15 cellular contexts compared by ENCODE assay signal in the genomic region with DNA sequence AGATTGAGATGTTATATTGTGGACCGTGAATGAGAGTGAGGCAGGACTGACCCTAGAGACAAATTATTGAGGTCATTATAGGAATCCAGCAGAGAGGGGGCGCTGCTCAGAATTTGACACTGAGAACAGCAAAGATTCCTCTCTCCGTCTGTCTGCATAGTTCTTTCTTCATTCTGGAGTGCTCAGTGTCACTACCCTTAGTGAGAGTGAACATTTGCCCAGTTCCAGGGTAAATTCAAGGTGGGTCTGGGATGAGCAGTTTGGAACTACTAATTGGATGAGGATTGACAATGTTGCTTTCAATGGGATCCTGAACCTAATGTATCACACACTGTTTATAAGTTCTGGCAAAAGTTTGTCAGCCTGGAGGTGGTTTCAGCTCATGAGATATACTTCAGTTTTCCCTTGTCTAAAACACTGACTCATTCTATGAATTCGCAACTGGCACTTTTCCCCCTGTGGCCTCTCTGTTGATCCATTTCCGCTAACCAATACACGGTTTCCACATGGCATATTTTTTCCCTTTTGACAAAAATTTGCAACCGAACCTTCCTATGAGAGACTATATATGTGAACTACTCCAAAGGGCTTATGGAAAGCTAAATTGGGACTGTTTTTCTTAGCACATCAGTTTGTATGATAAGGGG.
DNase-seq lines count a peak whose midpoint lies in the region; ATAC-seq, FAIRE-seq and TF ChIP-seq lines count a peak whose summit lies in the region.
"Had no signal": no experiment of that assay in that cellular context is flagged by ENCODE, and none has a peak within 500 bp of the region (broad histone marks: within the 10 kb centered on the region; RNA-seq: fewer than 3 reads in every experiment).

No MANE protein-coding gene starts in this region.

- no peak for TF ChIP-seq POLR2A in Peyer's patch (IDR thresholded peaks at IDR 0.05)

- H3K4me3 ChIP-seq in BE2C (ENCODE audit: low read depth, low read length) (no peak overlapping the region), bronchial epithelial cell (ENCODE audit: low read depth, low read length) (no peak overlapping the region), Peyer's patch (no peak overlapping the region)
- H3K4me3 ChIP-seq: ascending aorta, mucosa of descending colon had no signal

- H3K9me3 ChIP-seq in BE2C = no peaks in the 10 kb centered on the region; the same call in 1 of the 2 replicates
- H3K9me3 ChIP-seq in Peyer's patch = no peaks in the 10 kb centered on the region
- H3K9me3 ChIP-seq: ascending aorta, mucosa of descending colon had no signal

- no peak for ATAC-seq in HG02610 (IDR thresholded peaks at IDR 0.05; ENCODE audit: unreplicated experiment)
- ATAC-seq: mucosa of descending colon had no signal

- no peak overlapping the region for H3K27ac ChIP-seq in Peyer's patch
- H3K27ac ChIP-seq: ascending aorta had no signal

- no peaks in the 10 kb centered on the region for H3K4me1 ChIP-seq in BE2C
- no peaks in the 10 kb centered on the region for H3K4me1 ChIP-seq in Peyer's patch
- H3K4me1 ChIP-seq: ascending aorta had no signal

- DNase-seq in BE2C (peak; percentile 8), HT-29 (ENCODE audit: low spot score) (peak; percentile 14), bronchial epithelial cell (ENCODE audit: low read depth) (no peak), iPS-NIHi7 (ENCODE audit: extremely low spot score) (peak; percentile 44), DMS79 treated with DMSO at 0.1 percent for 48 hours (lab: John Stamatoyannopoulos, UW) (no peak), Peyer's patch (no peak), C1 segment of cervical spinal cord (lab: John Stamatoyannopoulos, UW) (no peak)
- DNase-seq: glutamatergic neuron; IMR-90; mucosa of descending colon; NCI-H226; posterior cingulate gyrus; stimulated activated CD4-positive, alpha-beta T cell treated with anti-CD3 and anti-CD28 coated beads, Interleukin-12 subunit alpha, Interleukin-12 subunit beta, amount 100 ng/mL, for 4 hours had no signal

- H3K36me3 ChIP-seq in BE2C = no peaks in the 10 kb centered on the region
- H3K36me3 ChIP-seq in bronchial epithelial cell (ENCODE audit: control insufficient read depth, insufficient read depth, low read length) = no peaks in the 10 kb centered on the region
- no peaks in the 10 kb centered on the region for H3K36me3 ChIP-seq in Peyer's patch
- H3K36me3 ChIP-seq: ascending aorta had no signal

- H3K27me3 ChIP-seq in BE2C (no peaks in the 10 kb centered on the region; the same call in 1 of the 2 replicates), bronchial epithelial cell (ENCODE audit: control insufficient read depth, insufficient read depth, low read length) (no peaks in the 10 kb centered on the region), Peyer's patch (no peaks in the 10 kb centered on the region)
- H3K27me3 ChIP-seq: ascending aorta had no signal

- TF ChIP-seq CTCF in BE2C (IDR thresholded peaks at IDR 0.05; ENCODE audit: low read depth, low read length) (no peak), bronchial epithelial cell (IDR thresholded peaks at IDR 0.05; ENCODE audit: insufficient read depth, low read length, severe bottlenecking) (no peak), Peyer's patch (IDR thresholded peaks at IDR 0.05) (no peak)

- peak; percentile 32 for FAIRE-seq in bronchial epithelial cell (lab: Jason Lieb, UNC)

Comparison
In these comparisons a context has a peak if more than half of its experiments do, and no peak if none do; other contexts are left out.
1. DNase-seq: peak in BE2C (single experiment), HT-29 (single experiment) and iPS-NIHi7 (single experiment); none in bronchial epithelial cell (single experiment), DMS79 treated with DMSO at 0.1 percent for 48 hours (single experiment), Peyer's patch (0 of 3) and C1 segment of cervical spinal cord (0 of 14).